ENCODE assay signal across 13 cellular contexts in the genomic region with DNA sequence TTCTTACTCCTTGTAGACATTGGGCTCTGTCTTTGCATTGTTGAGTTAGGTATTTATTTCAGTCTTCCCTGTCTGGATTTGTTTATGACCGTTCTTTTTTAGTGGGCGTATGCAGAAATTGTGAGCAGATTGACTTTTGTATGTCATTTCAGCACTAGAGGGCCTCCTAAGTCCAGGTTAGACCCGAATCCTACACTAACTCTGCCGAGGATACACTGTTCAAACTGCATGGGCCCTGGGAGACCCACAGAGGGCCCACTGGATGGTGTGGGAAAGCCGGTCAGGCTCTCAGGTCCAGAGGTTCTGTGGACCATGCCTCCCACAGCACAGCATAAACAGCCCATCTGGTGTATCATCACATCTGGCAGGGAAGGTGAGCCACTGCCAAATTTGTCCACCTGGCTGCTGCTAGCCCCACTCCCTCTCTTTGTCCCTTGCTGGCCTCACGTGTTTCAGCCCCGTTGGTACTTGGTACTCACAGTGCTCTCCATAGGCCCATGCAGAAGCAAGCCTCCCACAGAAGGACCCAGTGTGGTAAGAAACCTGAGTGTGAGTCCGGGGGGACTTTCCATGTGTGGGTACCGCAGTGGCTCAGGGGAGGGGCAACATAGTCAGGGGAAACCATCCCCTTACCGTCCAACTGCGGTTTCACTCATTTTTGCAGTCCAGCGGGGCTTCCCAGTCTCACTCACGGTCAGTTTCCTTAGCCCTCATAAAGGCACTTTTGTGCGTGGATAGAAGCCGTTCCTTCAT.
DNase-seq lines count a peak whose midpoint lies in the region; ATAC-seq and TF ChIP-seq lines count a peak whose summit lies in the region.
"Had no signal": no experiment of that assay in that cellular context is flagged by ENCODE, and none has a peak within 500 bp of the region (broad histone marks: within the 10 kb centered on the region; RNA-seq: fewer than 3 reads in every experiment).

No MANE protein-coding gene starts in this region.

- CTCF ChIA-PET in CD8-positive, alpha-beta T cell (lab: Charles Lee): interaction anchor here (1.3 kb wide), 1 partner anchor 215 kb away, joined by 11 read pairs; no protein-coding TSS in a partner anchor
- CTCF ChIA-PET in activated CD4-positive, alpha-beta T cell treated with anti-CD3 and anti-CD28 coated beads for 36 hours (lab: Charles Lee): interaction anchor here (0.6 to 1.0 kb wide), 2 partner anchors 216 to 330 kb away, joined by 3 to 4 read pairs; no protein-coding TSS in a partner anchor

- no peaks in the 10 kb centered on the region for H3K4me1 ChIP-seq in CD8-positive, alpha-beta T cell (ENCODE audit: insufficient read depth, low read length)
- H3K4me1 ChIP-seq in endodermal cell (ENCODE audit: control insufficient read depth, insufficient read depth, low read length) (no peaks in the 10 kb centered on the region), prostate gland (replicated peaks) (no peaks in the 10 kb centered on the region)
- H3K4me1 ChIP-seq: colonic mucosa had no signal

- POLR2A ChIA-PET in CD8-positive, alpha-beta T cell (lab: Charles Lee): interaction anchor here (1.2 kb wide), 1 partner anchor 8 kb away, joined by 4 read pairs; no protein-coding TSS in a partner anchor
- POLR2A ChIA-PET in activated CD4-positive, alpha-beta T cell treated with anti-CD3 and anti-CD28 coated beads for 36 hours (lab: Charles Lee): no interaction called here

- H3K9ac ChIP-seq in endodermal cell (ENCODE audit: extremely low read depth, low read length, poor library complexity, severe bottlenecking): no peak overlapping the region

- H3K36me3 ChIP-seq in CD8-positive, alpha-beta T cell (ENCODE audit: insufficient read depth, low read length): peaks cover 24% of the 10 kb centered on the region
- H3K36me3 ChIP-seq in endodermal cell (ENCODE audit: control insufficient read depth, insufficient read depth, low read length): no peaks in the 10 kb centered on the region
- H3K36me3 ChIP-seq in prostate gland: no peaks in the 10 kb centered on the region
- H3K36me3 ChIP-seq: colonic mucosa had no signal

- no peak overlapping the region for H3K4me3 Mint-ChIP-seq in CD8-positive, alpha-beta T cell
- H3K4me3 Mint-ChIP-seq in endodermal cell: no peak overlapping the region
- no peak overlapping the region for H3K4me3 Mint-ChIP-seq in activated CD4-positive, alpha-beta T cell treated with anti-CD3 and anti-CD28 coated beads for 36 hours
- H3K4me3 Mint-ChIP-seq: activated T-cell treated with anti-CD3 and anti-CD28 coated beads, Interleukin-2, amount 50 U/mL, for 4 hours had no signal

- H3K27ac ChIP-seq in CD8-positive, alpha-beta T cell (ENCODE audit: low read depth, low read length): no peak overlapping the region
- H3K27ac ChIP-seq in endodermal cell (ENCODE audit: low read depth, low read length) (no peak overlapping the region), prostate gland (no peak overlapping the region)
- H3K27ac ChIP-seq: colonic mucosa, skin epidermis had no signal

- H3K27me3 ChIP-seq in CD8-positive, alpha-beta T cell (ENCODE audit: insufficient read depth, low read length): no peaks in the 10 kb centered on the region
- H3K27me3 ChIP-seq in endodermal cell (ENCODE audit: control insufficient read depth, insufficient read depth, low read length, poor library complexity, severe bottlenecking): no peaks in the 10 kb centered on the region
- H3K27me3 ChIP-seq in prostate gland (replicated peaks; ENCODE audit: insufficient read depth): no peaks in the 10 kb centered on the region
- H3K27me3 ChIP-seq: colonic mucosa had no signal

- intact Hi-C loops in CD8-positive, alpha-beta T cell (cut with DNase I, micrococcal nuclease): no loop called here
- intact Hi-C loops in activated CD4-positive, alpha-beta T cell treated with anti-CD3 and anti-CD28 coated beads for 36 hours (cut with DNase I, micrococcal nuclease): loop anchor here in 1 of 2 experiments (10.0 kb wide), 1 partner anchor 106 kb away; no protein-coding TSS in a partner anchor
- intact Hi-C loops in prostate gland (cut with DNase I): loop anchor here (10.0 kb wide), 1 partner anchor 676 kb away; no protein-coding TSS in a partner anchor

- peak overlapping the region; percentile 52 for H3K27ac Mint-ChIP-seq in CD8-positive, alpha-beta T cell
- no peak overlapping the region for H3K27ac Mint-ChIP-seq in endodermal cell
- no peak overlapping the region for H3K27ac Mint-ChIP-seq in activated CD4-positive, alpha-beta T cell treated with anti-CD3 and anti-CD28 coated beads for 36 hours

- TF ChIP-seq POLR2A in prostate gland (IDR thresholded peaks at IDR 0.05): no peak

- no peaks in the 10 kb centered on the region for H3K9me3 ChIP-seq in CD8-positive, alpha-beta T cell (ENCODE audit: low read length)
- H3K9me3 ChIP-seq in endodermal cell (ENCODE audit: control insufficient read depth, low read length) (no peaks in the 10 kb centered on the region), prostate gland (no peaks in the 10 kb centered on the region)
- H3K9me3 ChIP-seq: colonic mucosa had no signal

- H3K4me1 Mint-ChIP-seq in CD8-positive, alpha-beta T cell (ENCODE audit: low read depth): peaks cover 19% of the 10 kb centered on the region
- no peaks in the 10 kb centered on the region for H3K4me1 Mint-ChIP-seq in endodermal cell
- H3K4me1 Mint-ChIP-seq in activated CD4-positive, alpha-beta T cell treated with anti-CD3 and anti-CD28 coated beads for 36 hours: peaks cover 4% of the 10 kb centered on the region

- H3K36me3 Mint-ChIP-seq in CD8-positive, alpha-beta T cell: peaks cover 95% of the 10 kb centered on the region
- no peaks in the 10 kb centered on the region for H3K36me3 Mint-ChIP-seq in endodermal cell (ENCODE audit: low read depth)
- H3K36me3 Mint-ChIP-seq in activated CD4-positive, alpha-beta T cell treated with anti-CD3 and anti-CD28 coated beads for 36 hours (ENCODE audit: low read depth): peaks cover 71% of the 10 kb centered on the region

- no peak for ATAC-seq in CD8-positive, alpha-beta T cell
- ATAC-seq in GM19023 (IDR thresholded peaks at IDR 0.05; ENCODE audit: unreplicated experiment) (peak; percentile 66), HG03565 (IDR thresholded peaks at IDR 0.05; ENCODE audit: unreplicated experiment) (peak; percentile 49), HG02588 (IDR thresholded peaks at IDR 0.05; ENCODE audit: unreplicated experiment) (no peak), HG03460 (IDR thresholded peaks at IDR 0.05; ENCODE audit: unreplicated experiment) (no peak)
- no peak for ATAC-seq in activated CD4-positive, alpha-beta T cell treated with anti-CD3 and anti-CD28 coated beads for 36 hours

- no peak overlapping the region for H3K4me3 ChIP-seq in CD8-positive, alpha-beta T cell (ENCODE audit: low read depth, low read length)
- H3K4me3 ChIP-seq in endodermal cell (ENCODE audit: low read length) (no peak overlapping the region), prostate gland (no peak overlapping the region)
- H3K4me3 ChIP-seq: colonic mucosa, skin epidermis had no signal

- WGBS in endodermal cell (ENCODE audit: insufficient coverage in 1 of 2, insufficient read length in 1 of 2), 2 experiments: 79 to 89% methylated on average over 7 to 15 of the region's 15 CpGs
- 87% methylated on average over 15 of the region's 15 CpGs for WGBS in prostate gland

- TF ChIP-seq CTCF in CD8-positive, alpha-beta T cell (IDR thresholded peaks at IDR 0.05): no peak
- TF ChIP-seq CTCF in endodermal cell (conservative IDR thresholded peaks at IDR 0.05) (peak; percentile 71), prostate gland (IDR thresholded peaks at IDR 0.05) (no peak)

- no peaks in the 10 kb centered on the region for H3K27me3 Mint-ChIP-seq in CD8-positive, alpha-beta T cell (ENCODE audit: low read depth)
- H3K27me3 Mint-ChIP-seq in endodermal cell (ENCODE audit: insufficient read depth): no peaks in the 10 kb centered on the region
- H3K27me3 Mint-ChIP-seq in activated CD4-positive, alpha-beta T cell treated with anti-CD3 and anti-CD28 coated beads for 36 hours: no peaks in the 10 kb centered on the region

- H3K9me3 Mint-ChIP-seq in CD8-positive, alpha-beta T cell: peaks cover 16% of the 10 kb centered on the region
- no peaks in the 10 kb centered on the region for H3K9me3 Mint-ChIP-seq in endodermal cell
- peaks cover 20% of the 10 kb centered on the region for H3K9me3 Mint-ChIP-seq in activated CD4-positive, alpha-beta T cell treated with anti-CD3 and anti-CD28 coated beads for 36 hours (ENCODE audit: low read depth)

- no peak for DNase-seq in CD8-positive, alpha-beta T cell
- DNase-seq in endodermal cell (peak; percentile 57), prostate gland (ENCODE audit: low spot score) (no peak)
- no peak for DNase-seq in activated CD4-positive, alpha-beta T cell treated with anti-CD3 and anti-CD28 coated beads for 36 hours
- DNase-seq: activated T-cell treated with anti-CD3 and anti-CD28 coated beads, Interleukin-2, amount 50 U/mL, for 4 hours; colonic mucosa; midbrain; T-helper 9 cell had no signal

Comparison
In these comparisons a context has a peak if more than half of its experiments do, and no peak if none do; other contexts are left out.
1. ATAC-seq: peak in GM19023 (single experiment) and HG03565 (single experiment); none in CD8-positive, alpha-beta T cell (single experiment), activated CD4-positive, alpha-beta T cell treated with anti-CD3 and anti-CD28 coated beads for 36 hours (single experiment), HG02588 (single experiment) and HG03460 (single experiment).